16 cellular contexts compared by ENCODE assay signal in genomic region chr19:35513975-35514809, GRCh38. TPM values are rescaled to one million over a fixed set of nuclear protein-coding genes. Genes with fewer than 3 reads are reported as not detected.
A peak's percentile ranks its signal among the peaks of the same experiment; 100 is the strongest.
DNase-seq lines count a peak whose midpoint lies in the region; ATAC-seq and TF ChIP-seq lines count a peak whose summit lies in the region.
"Had no signal": no experiment of that assay in that cellular context is flagged by ENCODE, and none has a peak within 500 bp of the region (broad histone marks: within the 10 kb centered on the region; RNA-seq: fewer than 3 reads in every experiment).

No MANE protein-coding gene starts in this region.

- CTCF ChIA-PET in OCI-LY7 (lab: Charles Lee; ENCODE audit: unreplicated experiment), result no interaction called here

- no TSS peak for BruUV-seq in OCI-LY7 (replicated peaks; lab: Mats Ljungman, UMichigan)

- POLR2A ChIA-PET in OCI-LY7 (lab: Charles Lee), result interaction anchor here (1.2 kb wide), 1 partner anchor 55 kb away, joined by 3 read pairs; no protein-coding TSS in a partner anchor

- no peak overlapping the region for H3K4me3 ChIP-seq in GM12864 (ENCODE audit: low read depth, low read length)
- no peak overlapping the region for H3K4me3 ChIP-seq in OCI-LY7 (ENCODE audit: low read depth, low read length, poor library complexity, severe bottlenecking)
- H3K4me3 ChIP-seq in fibroblast of mammary gland (ENCODE audit: control insufficient read depth, low read depth, low read length), result no peak overlapping the region
- H3K4me3 ChIP-seq: dorsolateral prefrontal cortex, pancreas, uterus had no signal

- H4K20me1 ChIP-seq in OCI-LY7 (ENCODE audit: insufficient read depth, low read length), result no peaks in the 10 kb centered on the region

- H3K9me3 ChIP-seq in OCI-LY7 (ENCODE audit: low read length), result no peaks in the 10 kb centered on the region
- H3K9me3 ChIP-seq: pancreas, uterus had no signal

- no peak for ATAC-seq in GM18517 (IDR thresholded peaks at IDR 0.05; ENCODE audit: unreplicated experiment)
- ATAC-seq: pancreas had no signal

- intact Hi-C loops in OCI-LY7 (cut with micrococcal nuclease; ENCODE audit: unreplicated experiment), result no loop called here

- no peaks in the 10 kb centered on the region for H3K4me1 ChIP-seq in OCI-LY7 (ENCODE audit: insufficient read depth, low read length, poor library complexity, severe bottlenecking)
- H3K4me1 ChIP-seq: pancreas, uterus had no signal

- TF ChIP-seq CTCF in GM12864 (IDR thresholded peaks at IDR 0.05; ENCODE audit: low read depth, low read length, missing control alignments) (peak; percentile 15), OCI-LY7 (conservative IDR thresholded peaks at IDR 0.05; ENCODE audit: low read length) (peak; percentile 34; the same call in 1 of the 2 replicates), fibroblast of mammary gland (conservative IDR thresholded peaks at IDR 0.05; ENCODE audit: control insufficient read depth, insufficient read depth, low read depth, low read length) (no peak), GM20000 (IDR thresholded peaks at IDR 0.05; ENCODE audit: extremely low read depth, missing control alignments) (no peak)

- H3K27ac ChIP-seq in OCI-LY7 (ENCODE audit: low read depth, low read length, poor library complexity, severe bottlenecking), result no peak overlapping the region
- H3K27ac ChIP-seq: dorsolateral prefrontal cortex, pancreas, uterus had no signal

- no peaks in the 10 kb centered on the region for H3K9me2 ChIP-seq in OCI-LY7 (ENCODE audit: insufficient read depth, low read length)

- no peak overlapping the region for H3K4me2 ChIP-seq in OCI-LY7 (ENCODE audit: low read length)

- no peak for DNase-seq in GM12864 (ENCODE audit: low read depth)
- no peak for DNase-seq in OCI-LY7 (ENCODE audit: low spot score)
- peak; percentile 71 for DNase-seq in fibroblast of mammary gland (ENCODE audit: low read depth)
- DNase-seq in retina, result peak; percentile 12
- DNase-seq in cerebellar nuclear complex (lab: John Stamatoyannopoulos, UW), result no peak
- no peak for DNase-seq in GM20000 (ENCODE audit: low spot score)
- DNase-seq in NCI-H345 (lab: John Stamatoyannopoulos, UW), result no peak
- DNase-seq: activated CD4-positive, alpha-beta T cell treated with anti-CD3 and anti-CD28 coated beads for 48 hours; activated gamma-delta T cell treated with Interleukin-2 at 50 U/mL for 16 hours; dorsolateral prefrontal cortex; NCI-H2081; pancreas; SHP77 treated with DMSO at 0.1 percent for 48 hours; uterus had no signal

- no peaks in the 10 kb centered on the region for H3K79me2 ChIP-seq in OCI-LY7 (ENCODE audit: insufficient read depth, low read depth, low read length)

- H3K36me3 ChIP-seq in OCI-LY7 (ENCODE audit: insufficient read depth, low read length), result no peaks in the 10 kb centered on the region
- H3K36me3 ChIP-seq: pancreas, uterus had no signal

- H2AFZ ChIP-seq in OCI-LY7 (ENCODE audit: low read length), result no peak overlapping the region

RNA-seq across cellular contexts. Expression of gene DMKN, which starts 0.7 kb away (rescaled TPM):
- not detected in 2 replicates for total RNA-seq in OCI-LY7 (2014; rRNA removed; shearing (Covaris generic))
- total RNA-seq in OCI-LY7 (2022), result not detected in 2 replicates

RNA-seq across cellular contexts. Expression of gene SBSN, which starts 13.9 kb away (rescaled TPM):
- not detected in 2 replicates for total RNA-seq in OCI-LY7 (2014; rRNA removed; shearing (Covaris generic))
- total RNA-seq in OCI-LY7 (2022), result not detected in 2 replicates
- total RNA-seq: HT-29, pancreas had no signal

RNA-seq across cellular contexts. Expression of gene GAPDHS, which starts 19.1 kb away (rescaled TPM):
- not detected in 2 replicates for total RNA-seq in OCI-LY7 (2014; rRNA removed; shearing (Covaris generic))
- total RNA-seq in OCI-LY7 (2022), result not detected in 2 replicates
- total RNA-seq: HT-29, pancreas, uterus had no signal

RNA-seq across cellular contexts. Expression of gene KRTDAP, which starts 23.9 kb away (rescaled TPM):
- total RNA-seq in OCI-LY7 (2014; rRNA removed; shearing (Covaris generic)), result not detected in 2 replicates
- not detected in 2 replicates for total RNA-seq in OCI-LY7 (2022)
- total RNA-seq: HT-29, uterus had no signal

RNA-seq across cellular contexts. Expression of gene TMEM147, which starts 31.2 kb away (rescaled TPM):
- total RNA-seq in OCI-LY7 (2014; rRNA removed; shearing (Covaris generic)), result 83.2 and 85.8 TPM in 2 replicates
- 40.9 and 47.1 TPM in 2 replicates for total RNA-seq in OCI-LY7 (2022)

Comparison
In these comparisons a context has a peak if more than half of its experiments do, and no peak if none do; other contexts are left out.
1. DNase-seq: peak in fibroblast of mammary gland (single experiment) and retina (single experiment); none in GM12864 (single experiment), OCI-LY7 (single experiment), cerebellar nuclear complex (0 of 2), GM20000 (single experiment) and NCI-H345 (single experiment).
2. CTCF ChIP-seq: peak in GM12864 (single experiment) and OCI-LY7 (single experiment); none in fibroblast of mammary gland (single experiment) and GM20000 (single experiment).